ENCODE assay signal across 19 cellular contexts in genomic region chr10:112832959-112833358, GRCh38.
"Had no signal": no experiment of that assay in that cellular context is flagged by ENCODE, and none has a peak within 500 bp of the region (broad histone marks: within the 10 kb centered on the region; RNA-seq: fewer than 3 reads in every experiment).

No MANE protein-coding gene starts in this region.

- ATAC-seq: heart left ventricle; left colon; left ventricle myocardium superior; mucosa of descending colon; naive thymus-derived CD8-positive, alpha-beta T cell; stimulated activated naive CD8-positive, alpha-beta T cell treated with anti-CD3 and anti-CD28 coated beads, Interleukin-15, Interleukin-2, amounts not matched to agents 100 U/mL and 50 U/mL, for 24 hours had no signal

- H3K4me3 ChIP-seq: colonic mucosa, heart left ventricle, lung, mucosa of descending colon, right atrium auricular region, suprapubic skin, thyroid gland had no signal

- H3K9me3 ChIP-seq: colonic mucosa, heart left ventricle, mucosa of descending colon, right atrium auricular region, suprapubic skin, thyroid gland had no signal

- H3K27me3 ChIP-seq: colonic mucosa, heart left ventricle, right atrium auricular region, suprapubic skin, thyroid gland had no signal

- H3K4me1 ChIP-seq: colonic mucosa had no signal

- H3K9me3 Mint-ChIP-seq: type B pancreatic cell had no signal

- DNase-seq: colonic mucosa; dermis blood vessel endothelial cell; heart left ventricle; hippocampal formation; left colon; left ventricle myocardium superior; mucosa of descending colon; naive thymus-derived CD8-positive, alpha-beta T cell; small intestine; stimulated activated CD4-positive, alpha-beta T cell treated with anti-CD3 and anti-CD28 coated beads, Interleukin-12 subunit alpha, Interleukin-12 subunit beta, amount 100 ng/mL, for 4 hours; stimulated activated CD4-positive, alpha-beta T cell treated with anti-CD3 and anti-CD28 coated beads, Interleukin-2, amount 100 ng/mL, for 48 hours; stimulated activated naive CD8-positive, alpha-beta T cell treated with anti-CD3 and anti-CD28 coated beads, Interleukin-15, Interleukin-2, amounts not matched to agents 100 U/mL and 50 U/mL, for 24 hours; thyroid gland had no signal

- H3K4me3 Mint-ChIP-seq: type B pancreatic cell had no signal

- H3K27me3 Mint-ChIP-seq: naive thymus-derived CD8-positive, alpha-beta T cell had no signal

- H3K27ac ChIP-seq: colonic mucosa, heart left ventricle, right atrium auricular region, suprapubic skin, thyroid gland had no signal

- H3K27ac Mint-ChIP-seq: type B pancreatic cell had no signal

- H3K36me3 ChIP-seq: colonic mucosa, heart left ventricle, right atrium auricular region, suprapubic skin, thyroid gland had no signal

- FAIRE-seq: frontal cortex, small intestine, urothelium cell line had no signal
